In the genomic region with DNA sequence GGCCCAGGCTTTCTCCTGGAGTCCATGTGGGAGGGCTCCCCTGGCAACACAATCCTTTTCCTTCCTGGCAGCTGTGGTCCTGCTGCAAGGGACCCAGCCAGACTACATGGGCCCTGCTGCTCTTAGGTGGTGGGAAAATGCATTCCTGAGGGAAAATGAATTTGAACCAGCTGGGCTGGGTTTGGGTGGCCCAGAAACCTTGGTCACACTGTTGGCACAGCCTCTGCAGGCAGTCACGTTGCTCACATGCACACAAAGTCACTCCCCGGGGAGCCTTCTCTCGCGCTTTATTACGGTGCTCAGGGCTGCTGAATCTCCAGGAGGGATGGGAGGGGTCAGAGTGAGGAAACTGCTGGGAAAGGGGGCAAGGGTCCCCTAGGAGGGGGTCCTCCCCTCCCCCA, we compare ENCODE assay signal across 8 cellular contexts. TPM values are rescaled to one million over a fixed set of nuclear protein-coding genes. Genes with fewer than 3 reads are reported as not detected.
DNase-seq lines count a peak whose midpoint lies in the region; FAIRE-seq and TF ChIP-seq lines count a peak whose summit lies in the region.
"Had no signal": no experiment of that assay in that cellular context is flagged by ENCODE, and none has a peak within 500 bp of the region (broad histone marks: within the 10 kb centered on the region; RNA-seq: fewer than 3 reads in every experiment).

No MANE protein-coding gene starts in this region.

- TF ChIP-seq CTCF in HFFc6 (IDR thresholded peaks at IDR 0.05): no peak
- no peak for TF ChIP-seq CTCF in astrocyte of the cerebellum (IDR thresholded peaks at IDR 0.05; ENCODE audit: low read depth, low read length, missing control alignments)
- TF ChIP-seq CTCF in suprapubic skin (IDR thresholded peaks at IDR 0.05): no peak
- no peak for TF ChIP-seq CTCF in D721Med (IDR thresholded peaks at IDR 0.05; ENCODE audit: insufficient read depth, missing control alignments)

- H3K4me3 Mint-ChIP-seq in HFFc6: no peak overlapping the region

- no peaks in the 10 kb centered on the region for H3K9me3 Mint-ChIP-seq in HFFc6

- H3K36me3 Mint-ChIP-seq in HFFc6 (ENCODE audit: low read depth): no peaks in the 10 kb centered on the region

- no peak for FAIRE-seq in D721Med (lab: Jason Lieb, UNC)

- in situ Hi-C loops in astrocyte of the cerebellum (cut with HindIII; ENCODE audit: low sequenced_read_pairs): no loop called here

- DNase-seq in HFFc6 (peak; percentile 26), astrocyte of the cerebellum (ENCODE audit: low read depth) (peak; percentile 75), islet precursor cell (peak; percentile 50), suprapubic skin (ENCODE audit: low spot score in 2 of 2) (no peak), D721Med (ENCODE audit: insufficient read length, low spot score) (no peak), NCI-H446 treated with DMSO at 0.1 percent for 48 hours (lab: John Stamatoyannopoulos, UW) (no peak)
- DNase-seq in stimulated activated naive CD4-positive, alpha-beta T cell (lab: John Stamatoyannopoulos, UW): no peak
- DNase-seq: foreskin melanocyte had no signal

- no peaks in the 10 kb centered on the region for H3K36me3 ChIP-seq in suprapubic skin

- peak overlapping the region; percentile 83 for H3K27ac Mint-ChIP-seq in HFFc6

- H3K4me3 ChIP-seq in astrocyte of the cerebellum (ENCODE audit: low read depth, low read length) (no peak overlapping the region), suprapubic skin (no peak overlapping the region)

- 40% methylated on average over 5 of the region's 5 CpGs for WGBS in suprapubic skin

- peaks cover 98% of the 10 kb centered on the region for H3K4me1 ChIP-seq in suprapubic skin

- H3K27me3 ChIP-seq in suprapubic skin: no peaks in the 10 kb centered on the region

- TF ChIP-seq POLR2A in suprapubic skin (IDR thresholded peaks at IDR 0.05): no peak

- H3K27ac ChIP-seq in suprapubic skin: peak overlapping the region; percentile 84

- H3K4me1 Mint-ChIP-seq in HFFc6 (ENCODE audit: low read depth): peaks cover 68% of the 10 kb centered on the region

- peaks cover 2% of the 10 kb centered on the region for H3K27me3 Mint-ChIP-seq in HFFc6 (ENCODE audit: insufficient read depth)

- no peaks in the 10 kb centered on the region for H3K9me3 ChIP-seq in suprapubic skin

- TF ChIP-seq EP300 in suprapubic skin (IDR thresholded peaks at IDR 0.05): no peak

RNA-seq across cellular contexts. Expression of gene PLEKHG3, which starts 17.2 kb away (rescaled TPM):
- total RNA-seq in HFFc6 (2021; fragmentation: NEBNext Ultra II Directional; extraction: Animal tissue kit (Norgen Biotek cat#: 25700)): 10 to 100 TPM in 3 of 6 experiments, 1 to 10 TPM in 3; 6.0 to 11.7 (median 9.2) TPM
- 100 to 1,000 TPM in 1 of 4 donors, 10 to 100 TPM in 3; 60.4 to 140 (median 96.5) TPM for total RNA-seq in suprapubic skin

Comparison
In these comparisons a context has a peak if more than half of its experiments do, and no peak if none do; other contexts are left out.
1. DNase-seq: peak in HFFc6 (single experiment), astrocyte of the cerebellum (single experiment) and islet precursor cell (single experiment); none in suprapubic skin (0 of 2), D721Med (single experiment), stimulated activated naive CD4-positive, alpha-beta T cell (0 of 6) and NCI-H446 treated with DMSO at 0.1 percent for 48 hours (single experiment).
2. RNA of gene PLEKHG3, which starts 17.2 kb away (total RNA-seq): 60.4 to 140 TPM in suprapubic skin; 6.0 to 11.7 TPM in HFFc6; every median in the first group is over 4 times any median in the second.